ENCODE assay signal across 20 cellular contexts in genomic region chr6:53818845-53819609, GRCh38. TPM values are rescaled to one million over a fixed set of nuclear protein-coding genes. Genes with fewer than 3 reads are reported as not detected.
DNase-seq lines count a peak whose midpoint lies in the region; ATAC-seq and TF ChIP-seq lines count a peak whose summit lies in the region.
"Had no signal": no experiment of that assay in that cellular context is flagged by ENCODE, and none has a peak within 500 bp of the region (broad histone marks: within the 10 kb centered on the region; RNA-seq: fewer than 3 reads in every experiment).

No MANE protein-coding gene starts in this region.

- H3K9me3 ChIP-seq in ascending aorta (no peaks in the 10 kb centered on the region), trophoblast cell (ENCODE audit: insufficient read depth, low read depth, low read length) (no peaks in the 10 kb centered on the region)
- H3K9me3 ChIP-seq: SJSA1 had no signal

- peak overlapping the region; percentile 86 for H3K4ac ChIP-seq in trophoblast cell (ENCODE audit: low read depth, low read length)

- H3K79me1 ChIP-seq in trophoblast cell (ENCODE audit: low read length) = no peaks in the 10 kb centered on the region

- no peak for DNase-seq in activated CD4-positive, alpha-beta T cell treated with anti-CD3 and anti-CD28 coated beads for 36 hours
- DNase-seq in activated CD4-positive, alpha-beta T cell treated with anti-CD3 and anti-CD28 coated beads, Interleukin-2, amount 50 U/mL, for 4 hours = no peak
- DNase-seq in GM23338 (ENCODE audit: low spot score) (no peak), ascending aorta (ENCODE audit: low spot score in 2 of 2) (no peak), trophoblast cell (peak in 1 of 2 donors; percentile 39), Calu3 (no peak), GM10266 (ENCODE audit: extremely low spot score) (no peak)
- no peak for DNase-seq in stimulated activated CD4-positive, alpha-beta T cell treated with anti-CD3 and anti-CD28 coated beads, Interleukin-4, amount 100 ng/mL, for 1 hour
- DNase-seq: CD8-positive, alpha-beta memory T cell; DMS153; EL; NCI-H1048; NCI-H146; NCI-H345; NCI-H526 treated with DMSO at 0.1 percent for 48 hours; OCI-M1 had no signal

- H3K4me1 Mint-ChIP-seq in activated CD4-positive, alpha-beta T cell treated with anti-CD3 and anti-CD28 coated beads for 36 hours = peaks cover 11% of the 10 kb centered on the region
- H3K4me1 Mint-ChIP-seq in GM23338 (peaks cover 36% of the 10 kb centered on the region), Calu3 (ENCODE audit: low read depth, unreplicated experiment) (peaks cover 32% of the 10 kb centered on the region)

- no peak overlapping the region for H3K18ac ChIP-seq in trophoblast cell (ENCODE audit: low read length)

- H2AFZ ChIP-seq in GM23338 = no peak overlapping the region
- H2AFZ ChIP-seq in trophoblast cell (ENCODE audit: insufficient read depth, low read length, poor library complexity) = no peak overlapping the region

- no peak overlapping the region for H3K4me2 ChIP-seq in GM23338
- no peak overlapping the region for H3K4me2 ChIP-seq in trophoblast cell (ENCODE audit: low read length)

- no peak overlapping the region for H3K4me3 ChIP-seq in GM23338
- H3K4me3 ChIP-seq in ascending aorta = no peak overlapping the region
- no peak overlapping the region for H3K4me3 ChIP-seq in trophoblast cell (ENCODE audit: low read depth, low read length)
- H3K4me3 ChIP-seq: K562, SJSA1 had no signal

- no peak overlapping the region for H3K27ac ChIP-seq in GM23338 (ENCODE audit: low read depth)
- peak overlapping the region; percentile 6 to 53 for H3K27ac ChIP-seq in ascending aorta
- no peak overlapping the region for H3K27ac ChIP-seq in trophoblast cell (ENCODE audit: low read depth, low read length)
- H3K27ac ChIP-seq: 22Rv1, RWPE1, SJSA1 had no signal

- H3K27me3 ChIP-seq in GM23338 (ENCODE audit: insufficient read depth) = no peaks in the 10 kb centered on the region
- no peaks in the 10 kb centered on the region for H3K27me3 ChIP-seq in ascending aorta
- H3K27me3 ChIP-seq in trophoblast cell (ENCODE audit: insufficient read depth, low read length) = no peaks in the 10 kb centered on the region
- H3K27me3 ChIP-seq: SJSA1 had no signal

- peaks cover 2% of the 10 kb centered on the region for H3K27me3 Mint-ChIP-seq in activated CD4-positive, alpha-beta T cell treated with anti-CD3 and anti-CD28 coated beads for 36 hours
- H3K27me3 Mint-ChIP-seq in GM23338 (ENCODE audit: insufficient read depth, low read depth, poor library complexity) = peaks cover 4% of the 10 kb centered on the region
- no peaks in the 10 kb centered on the region for H3K27me3 Mint-ChIP-seq in Calu3 (ENCODE audit: unreplicated experiment)
- H3K27me3 Mint-ChIP-seq: CD8-positive, alpha-beta memory T cell had no signal

- peak; percentile 77 for ATAC-seq in activated CD4-positive, alpha-beta T cell treated with anti-CD3 and anti-CD28 coated beads for 36 hours
- ATAC-seq in GM23338 = peak; percentile 48
- ATAC-seq: K562 had no signal

- H3F3A ChIP-seq in GM23338 (replicated peaks; ENCODE audit: low read depth) = no peaks in the 10 kb centered on the region

- H2BK12ac ChIP-seq in trophoblast cell (ENCODE audit: low read length) = no peak overlapping the region

- H4K12ac ChIP-seq in trophoblast cell (ENCODE audit: low read depth, low read length) = no peak overlapping the region

- no peak for TF ChIP-seq CTCF in GM23338 (conservative IDR thresholded peaks at IDR 0.05; ENCODE audit: low read depth in 2 of 2)
- TF ChIP-seq CTCF in ascending aorta (IDR thresholded peaks at IDR 0.05) = no peak
- no peak for TF ChIP-seq CTCF in Calu3 (IDR thresholded peaks at IDR 0.05; ENCODE audit: unreplicated experiment)
- TF ChIP-seq CTCF in GM10266 (IDR thresholded peaks at IDR 0.05; ENCODE audit: control insufficient read depth, insufficient read depth, low read depth, missing control alignments) = no peak

- H3K4me1 ChIP-seq in GM23338 (ENCODE audit: insufficient read depth) (peaks cover 13% of the 10 kb centered on the region), ascending aorta (peaks cover 0 to 45% of the 10 kb centered on the region in 2 donors), trophoblast cell (ENCODE audit: control insufficient read depth in 1 of 2, insufficient read depth in 2 of 2, low read length in 2 of 2) (peaks cover 3 to 10% of the 10 kb centered on the region in 2 experiments)

- H3K79me2 ChIP-seq in GM23338 (replicated peaks; ENCODE audit: insufficient read depth) (peaks cover 54% of the 10 kb centered on the region), trophoblast cell (ENCODE audit: control insufficient read depth, insufficient read depth, low read length, poor library complexity) (peaks cover 6% of the 10 kb centered on the region)

- WGBS in trophoblast cell (ENCODE audit: extremely low coverage, insufficient coverage, insufficient read length) = no CpG with 5 or more reads among the region's 3 CpGs

- H3K14ac ChIP-seq in trophoblast cell (ENCODE audit: low read length) = no peak overlapping the region

- no peaks in the 10 kb centered on the region for H3K36me3 ChIP-seq in GM23338 (ENCODE audit: insufficient read depth)
- H3K36me3 ChIP-seq in ascending aorta = no peaks in the 10 kb centered on the region
- H3K36me3 ChIP-seq in trophoblast cell (ENCODE audit: control insufficient read depth in 1 of 2, insufficient read depth in 2 of 2, low read length in 2 of 2) = no peaks in the 10 kb centered on the region
- H3K36me3 ChIP-seq: SJSA1 had no signal

- no peak overlapping the region for H3K4me3 Mint-ChIP-seq in activated CD4-positive, alpha-beta T cell treated with anti-CD3 and anti-CD28 coated beads for 36 hours
- H3K4me3 Mint-ChIP-seq in GM23338 = no peak overlapping the region
- no peak overlapping the region for H3K4me3 Mint-ChIP-seq in Calu3 (ENCODE audit: low read depth, unreplicated experiment)
- H3K4me3 Mint-ChIP-seq: CD8-positive, alpha-beta memory T cell had no signal

- no peak overlapping the region for H3K9ac ChIP-seq in trophoblast cell (ENCODE audit: low read length)

- no peaks in the 10 kb centered on the region; the same call in 1 of the 2 replicates for H4K20me1 ChIP-seq in GM23338 (replicated peaks; ENCODE audit: insufficient read depth)

- H2BK120ac ChIP-seq in trophoblast cell (ENCODE audit: insufficient read depth, low read length, poor library complexity) = no peak overlapping the region

- CTCF ChIA-PET in activated CD4-positive, alpha-beta T cell treated with anti-CD3 and anti-CD28 coated beads for 36 hours (lab: Charles Lee) = interaction anchor here (0.8 kb wide), 1 partner anchor 999 kb away, joined by 4 read pairs; no protein-coding TSS in a partner anchor
- CTCF ChIA-PET in Calu3 (lab: Charles Lee) = no interaction called here

- H3K36me3 Mint-ChIP-seq in activated CD4-positive, alpha-beta T cell treated with anti-CD3 and anti-CD28 coated beads for 36 hours (ENCODE audit: low read depth) = no peaks in the 10 kb centered on the region
- H3K36me3 Mint-ChIP-seq in GM23338 (ENCODE audit: low read depth) = no peaks in the 10 kb centered on the region
- no peaks in the 10 kb centered on the region for H3K36me3 Mint-ChIP-seq in Calu3 (ENCODE audit: insufficient read depth, unreplicated experiment)
- H3K36me3 Mint-ChIP-seq: CD8-positive, alpha-beta memory T cell had no signal

- no peak overlapping the region for H4K91ac ChIP-seq in trophoblast cell (ENCODE audit: low read depth, low read length)

- H3K9me2 ChIP-seq in GM23338 (ENCODE audit: insufficient read depth) = peaks cover 4% of the 10 kb centered on the region; the same call in 1 of the 2 replicates

- H3K27ac Mint-ChIP-seq in activated CD4-positive, alpha-beta T cell treated with anti-CD3 and anti-CD28 coated beads for 36 hours = no peak overlapping the region
- H3K27ac Mint-ChIP-seq in GM23338 = no peak overlapping the region; the same call in 1 of the 2 replicates
- H3K27ac Mint-ChIP-seq in Calu3 (ENCODE audit: unreplicated experiment) = no peak overlapping the region
- H3K27ac Mint-ChIP-seq: CD8-positive, alpha-beta memory T cell had no signal

- no peak overlapping the region for H4K8ac ChIP-seq in trophoblast cell (ENCODE audit: low read depth, low read length)

- H3K9me3 Mint-ChIP-seq in activated CD4-positive, alpha-beta T cell treated with anti-CD3 and anti-CD28 coated beads for 36 hours (ENCODE audit: low read depth) = no peaks in the 10 kb centered on the region
- H3K9me3 Mint-ChIP-seq in GM23338 (no peaks in the 10 kb centered on the region), Calu3 (ENCODE audit: low read depth, unreplicated experiment) (no peaks in the 10 kb centered on the region)
- H3K9me3 Mint-ChIP-seq: CD8-positive, alpha-beta memory T cell had no signal

- H2AK5ac ChIP-seq in trophoblast cell (ENCODE audit: low read length) = no peak overlapping the region

- no peak overlapping the region for H2BK5ac ChIP-seq in trophoblast cell (ENCODE audit: low read depth, low read length, poor library complexity)

- no peak overlapping the region for H3K23ac ChIP-seq in trophoblast cell (ENCODE audit: low read length)

- intact Hi-C loops in activated CD4-positive, alpha-beta T cell treated with anti-CD3 and anti-CD28 coated beads for 36 hours (cut with DNase I, micrococcal nuclease) = no loop called here
- intact Hi-C loops in ascending aorta (cut with DNase I) (no loop called here), Calu3 (cut with micrococcal nuclease; ENCODE audit: unreplicated experiment) (no loop called here)

- BruUV-seq in Calu3 (replicated peaks; lab: Mats Ljungman, UMichigan) = no TSS peak

- POLR2A ChIA-PET in activated CD4-positive, alpha-beta T cell treated with anti-CD3 and anti-CD28 coated beads for 36 hours (lab: Charles Lee) = no interaction called here

TF ChIP-seq in GM23338, 12 proteins besides CTCF, POLR2A, EP300 and RAD21 (continues in another document):
- TF ChIP-seq ETS1 (IDR thresholded peaks at IDR 0.05) (no peak), JUNB (IDR thresholded peaks at IDR 0.05; ENCODE audit: unreplicated experiment) (no peak), CREB1 (CRISPR knock-in tag; IDR thresholded peaks at IDR 0.05; ENCODE audit: low read depth) (no peak), ZNF114 (CRISPR knock-in tag; IDR thresholded peaks at IDR 0.05) (no peak), STAT1 (IDR thresholded peaks at IDR 0.05; ENCODE audit: unreplicated experiment) (no peak)

RNA-seq across cellular contexts. Expression of gene LRRC1, which starts 24.2 kb away (rescaled TPM):
- 1 to 10 TPM; 2.3 to 3.1 TPM for total RNA-seq in activated CD4-positive, alpha-beta T cell treated with anti-CD3 and anti-CD28 coated beads for 36 hours
- total RNA-seq in GM23338 (2014; rRNA removed; shearing (Covaris generic)) = 16.6 and 18.6 TPM in 2 replicates
- polyA plus RNA-seq in GM23338 (2016; fragmentation: Nextera tagmentation; extraction: Ambion mirVana) = 11.3 TPM in 2 replicates
- total RNA-seq in ascending aorta = 16.3 TPM
- polyA plus RNA-seq in trophoblast cell (2013) = 43.6 and 44.5 TPM in 2 replicates
- 26.6 TPM in 2 replicates for total RNA-seq in Calu3 (2022)
- total RNA-seq: K562 had no signal
- polyA plus RNA-seq: K562 had no signal

Comparison
In these comparisons a context has a peak if more than half of its experiments do, and no peak if none do; other contexts are left out.
1. H3K27ac ChIP-seq: peak in ascending aorta (2 of 2); none in GM23338 (single experiment) and trophoblast cell (single experiment).